In genomic region chr3:4734454-4734853, GRCh38 we compare ENCODE assay signal across 22 cellular contexts.
A peak's percentile ranks its signal among the peaks of the same experiment; 100 is the strongest.
DNase-seq lines count a peak whose midpoint lies in the region; TF ChIP-seq lines count a peak whose summit lies in the region.
"Had no signal": no experiment of that assay in that cellular context is flagged by ENCODE, and none has a peak within 500 bp of the region (broad histone marks: within the 10 kb centered on the region; RNA-seq: fewer than 3 reads in every experiment).

No MANE protein-coding gene starts in this region.

- H3K27ac Mint-ChIP-seq in activated T-helper 1 cell treated with anti-CD3 and anti-CD28 coated beads, Interleukin-12 subunit alpha, Interleukin-12 subunit beta, Interleukin-2, Interleukin-4 antibody, amounts not matched to agents 30 ng/mL and 10 ng/mL and 1 ng/mL, durations not matched to agents 14 hours and 24 hours and 36 hours, result peak overlapping the region; percentile 6

- H3K27me3 ChIP-seq in A673 (replicated peaks; ENCODE audit: insufficient read depth, low read depth, low read length, poor library complexity), result no peaks in the 10 kb centered on the region
- no peaks in the 10 kb centered on the region for H3K27me3 ChIP-seq in tibial nerve
- H3K27me3 ChIP-seq: gastroesophageal sphincter, vagina had no signal

- CTCF ChIA-PET in A673 (lab: Charles Lee), result no interaction called here

- no TSS peak for BruUV-seq in A673 (replicated peaks; lab: Mats Ljungman, UMichigan)

- no peak for TF ChIP-seq CTCF in A673 (conservative IDR thresholded peaks at IDR 0.05; ENCODE audit: low read depth, low read length)
- TF ChIP-seq CTCF in tibial nerve (IDR thresholded peaks at IDR 0.05), result no peak

- H3K27ac ChIP-seq in A673 (ENCODE audit: low read depth, low read length, poor library complexity, severe bottlenecking), result no peak overlapping the region
- H3K27ac ChIP-seq in tibial nerve, result no peak overlapping the region
- H3K27ac ChIP-seq: psoas muscle, vagina had no signal

- H3K4me3 Mint-ChIP-seq in activated T-helper 1 cell treated with anti-CD3 and anti-CD28 coated beads, Interleukin-12 subunit alpha, Interleukin-12 subunit beta, Interleukin-2, Interleukin-4 antibody, amounts not matched to agents 30 ng/mL and 10 ng/mL and 1 ng/mL, durations not matched to agents 14 hours and 24 hours and 36 hours, result no peak overlapping the region
- H3K4me3 Mint-ChIP-seq: central memory CD8-positive, alpha-beta T cell had no signal

- intact Hi-C loops in A673 (cut with micrococcal nuclease; ENCODE audit: unreplicated experiment), result no loop called here
- intact Hi-C loops in activated T-helper 1 cell treated with anti-CD3 and anti-CD28 coated beads, Interleukin-12 subunit alpha, Interleukin-12 subunit beta, Interleukin-2, Interleukin-4 antibody, amounts not matched to agents 30 ng/mL and 10 ng/mL and 1 ng/mL, durations not matched to agents 14 hours and 24 hours and 36 hours (cut with micrococcal nuclease), result no loop called here

- POLR2A ChIA-PET in A673 (lab: Charles Lee; ENCODE audit: low non-redundant PET), result interaction anchor here (0.5 kb wide), 1 partner anchor 361 kb away, joined by 8 read pairs; no protein-coding TSS in a partner anchor

- H3K36me3 ChIP-seq in A673 (ENCODE audit: insufficient read depth, low read length, poor library complexity, severe bottlenecking), result no peaks in the 10 kb centered on the region
- H3K36me3 ChIP-seq in tibial nerve, result no peaks in the 10 kb centered on the region
- H3K36me3 ChIP-seq: vagina had no signal

- peaks cover 41% of the 10 kb centered on the region for H3K4me1 ChIP-seq in A673 (ENCODE audit: insufficient read depth, low read length, poor library complexity, severe bottlenecking)
- peaks cover 0 to 38% (median 4%) of the 10 kb centered on the region in 4 donors for H3K4me1 ChIP-seq in tibial nerve

- TF ChIP-seq EP300 in tibial nerve (IDR thresholded peaks at IDR 0.05), result no peak

- peaks cover 9% of the 10 kb centered on the region for H3K9me3 Mint-ChIP-seq in activated T-helper 1 cell treated with anti-CD3 and anti-CD28 coated beads, Interleukin-12 subunit alpha, Interleukin-12 subunit beta, Interleukin-2, Interleukin-4 antibody, amounts not matched to agents 30 ng/mL and 10 ng/mL and 1 ng/mL, durations not matched to agents 14 hours and 24 hours and 36 hours

- H3K36me3 Mint-ChIP-seq in activated T-helper 1 cell treated with anti-CD3 and anti-CD28 coated beads, Interleukin-12 subunit alpha, Interleukin-12 subunit beta, Interleukin-2, Interleukin-4 antibody, amounts not matched to agents 30 ng/mL and 10 ng/mL and 1 ng/mL, durations not matched to agents 14 hours and 24 hours and 36 hours (ENCODE audit: low read depth), result peaks cover 70% of the 10 kb centered on the region

- H3K4me3 ChIP-seq in A673 (ENCODE audit: low read depth, low read length, poor library complexity, severe bottlenecking), result no peak overlapping the region
- H3K4me3 ChIP-seq in tibial nerve, result no peak overlapping the region
- H3K4me3 ChIP-seq: gastroesophageal sphincter, psoas muscle, skin epidermis, vagina had no signal

- H3K27me3 Mint-ChIP-seq in activated T-helper 1 cell treated with anti-CD3 and anti-CD28 coated beads, Interleukin-12 subunit alpha, Interleukin-12 subunit beta, Interleukin-2, Interleukin-4 antibody, amounts not matched to agents 30 ng/mL and 10 ng/mL and 1 ng/mL, durations not matched to agents 14 hours and 24 hours and 36 hours (ENCODE audit: insufficient read depth), result peaks cover 3% of the 10 kb centered on the region
- H3K27me3 Mint-ChIP-seq: central memory CD8-positive, alpha-beta T cell had no signal

- H3K9me3 ChIP-seq in A673 (ENCODE audit: low read depth, low read length, poor library complexity, severe bottlenecking) (no peaks in the 10 kb centered on the region), tibial nerve (no peaks in the 10 kb centered on the region)
- H3K9me3 ChIP-seq: gastroesophageal sphincter, psoas muscle, vagina had no signal

- TF ChIP-seq POLR2A in tibial nerve (IDR thresholded peaks at IDR 0.05), result no peak

- WGBS in tibial nerve, 2 donors, result 83 to 86% methylated on average over 2 of the region's 2 CpGs

- peak; percentile 46 for DNase-seq in NCI-H2029 (lab: John Stamatoyannopoulos, UW)
- DNase-seq in NCI-H2029 treated with DMSO at 0.1 percent for 48 hours (lab: John Stamatoyannopoulos, UW), result no peak
- DNase-seq in A673 (ENCODE audit: low spot score), result peak; percentile 61
- peak; percentile 60 for DNase-seq in NCI-H345 treated with DMSO at 0.1 percent for 48 hours (lab: John Stamatoyannopoulos, UW; ENCODE audit: unreplicated experiment)
- DNase-seq in activated T-helper 1 cell treated with anti-CD3 and anti-CD28 coated beads, Interleukin-12 subunit alpha, Interleukin-12 subunit beta, Interleukin-2, Interleukin-4 antibody, amounts not matched to agents 30 ng/mL and 10 ng/mL and 1 ng/mL, durations not matched to agents 14 hours and 24 hours and 36 hours (ENCODE audit: low spot score), result no peak
- DNase-seq in tibial nerve (ENCODE audit: low spot score in 2 of 2), result no peak
- no peak for DNase-seq in activated CD4-positive, CD25-positive, alpha-beta regulatory T cell (lab: John Stamatoyannopoulos, UW)
- no peak for DNase-seq in stimulated activated naive CD4-positive, alpha-beta T cell treated with Interleukin-2 at 50 U/mL for 16 hours (lab: John Stamatoyannopoulos, UW)
- DNase-seq: activated gamma-delta T cell treated with Interleukin-2 at 50 U/mL for 16 hours; anterior cingulate cortex; GDM1; GOT3; Kasumi-1; NCI-H1436; NCI-H226; psoas muscle; Right ventricle myocardium superior; stimulated activated CD4-positive, alpha-beta T cell treated with anti-CD3 and anti-CD28 coated beads, Interleukin-2, amount 100 ng/mL, for 48 hours had no signal

- peaks cover 86% of the 10 kb centered on the region for H3K4me1 Mint-ChIP-seq in activated T-helper 1 cell treated with anti-CD3 and anti-CD28 coated beads, Interleukin-12 subunit alpha, Interleukin-12 subunit beta, Interleukin-2, Interleukin-4 antibody, amounts not matched to agents 30 ng/mL and 10 ng/mL and 1 ng/mL, durations not matched to agents 14 hours and 24 hours and 36 hours (ENCODE audit: low read depth)

Comparison
In these comparisons a context has a peak if more than half of its experiments do, and no peak if none do; other contexts are left out.
1. DNase-seq: peak in NCI-H2029 (single experiment), A673 (single experiment) and NCI-H345 treated with DMSO at 0.1 percent for 48 hours (single experiment); none in NCI-H2029 treated with DMSO at 0.1 percent for 48 hours (single experiment), activated T-helper 1 cell treated with anti-CD3 and anti-CD28 coated beads, Interleukin-12 subunit alpha, Interleukin-12 subunit beta, Interleukin-2, Interleukin-4 antibody, amounts not matched to agents 30 ng/mL and 10 ng/mL and 1 ng/mL, durations not matched to agents 14 hours and 24 hours and 36 hours (single experiment), tibial nerve (0 of 2), activated CD4-positive, CD25-positive, alpha-beta regulatory T cell (0 of 4) and stimulated activated naive CD4-positive, alpha-beta T cell treated with Interleukin-2 at 50 U/mL for 16 hours (single experiment).